In the genomic region with DNA sequence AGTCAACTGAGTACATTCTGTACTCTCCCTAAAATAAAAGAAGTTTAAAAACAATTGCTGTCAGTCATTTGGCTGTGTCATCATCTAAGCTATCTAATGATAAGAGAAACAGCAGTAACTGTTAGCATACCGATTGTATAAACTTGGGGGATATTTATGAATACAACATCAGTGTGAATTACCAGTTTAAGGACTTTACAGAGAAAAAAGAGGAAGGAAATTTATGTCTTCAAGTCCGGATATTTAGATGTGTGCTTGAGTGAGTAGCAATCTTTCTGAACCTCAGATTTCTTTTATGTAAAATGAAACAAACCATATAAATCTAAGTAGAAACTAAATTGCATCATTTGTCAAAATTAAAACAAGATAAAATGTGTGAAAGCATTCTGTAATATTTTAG, we compare ENCODE assay signal across 14 cellular contexts.
"Had no signal": no experiment of that assay in that cellular context is flagged by ENCODE, and none has a peak within 500 bp of the region (broad histone marks: within the 10 kb centered on the region; RNA-seq: fewer than 3 reads in every experiment).

No MANE protein-coding gene starts in this region.

- H3K4me2 ChIP-seq: neural progenitor cell had no signal

- H3K4me3 ChIP-seq: cardiac muscle cell, gastrocnemius medialis, heart left ventricle, neural progenitor cell, ovary, sigmoid colon had no signal

- H3K27ac ChIP-seq: cardiac muscle cell, gastrocnemius medialis, heart left ventricle, neural progenitor cell, ovary, sigmoid colon had no signal

- H3K9ac ChIP-seq: neural progenitor cell had no signal

- ATAC-seq: activated CD8-positive, alpha-beta T cell treated with anti-CD3 and anti-CD28 coated beads for 36 hours; activated T-cell treated with anti-CD3 and anti-CD28 coated beads, Interleukin-2, amount 50 U/mL, for 4 hours; gastrocnemius medialis; heart left ventricle; WTC11 had no signal

- H3K9me3 ChIP-seq: gastrocnemius medialis, heart left ventricle, ovary, sigmoid colon had no signal

- DNase-seq: activated CD4-positive, alpha-beta T cell treated with anti-CD3 and anti-CD28 coated beads for 48 hours; activated CD8-positive, alpha-beta T cell treated with anti-CD3 and anti-CD28 coated beads for 36 hours; activated effector memory CD4-positive, alpha-beta T cell treated with Interleukin-2 at 50 U/mL for 16 hours; activated naive CD4-positive, alpha-beta T cell treated with anti-CD3 and anti-CD28 coated beads, Interleukin-2, amount 50 U/mL, for 16 hours; activated T-cell treated with anti-CD3 and anti-CD28 coated beads, Interleukin-2, amount 50 U/mL, for 4 hours; endodermal cell; gastrocnemius medialis; heart left ventricle; ovary; sigmoid colon; stimulated activated CD4-positive, alpha-beta T cell treated with anti-CD3 and anti-CD28 coated beads, Interleukin-1b, Interleukin-23, amount 100 ng/mL, for 48 hours had no signal

- H3K27me3 ChIP-seq: cardiac muscle cell, gastrocnemius medialis, heart left ventricle, neural progenitor cell, ovary, sigmoid colon had no signal

- H3K36me3 ChIP-seq: cardiac muscle cell, gastrocnemius medialis, heart left ventricle, neural progenitor cell, ovary, sigmoid colon had no signal

- H3K4me1 ChIP-seq: gastrocnemius medialis, neural progenitor cell had no signal
